19 cellular contexts compared by ENCODE assay signal in the genomic region with DNA sequence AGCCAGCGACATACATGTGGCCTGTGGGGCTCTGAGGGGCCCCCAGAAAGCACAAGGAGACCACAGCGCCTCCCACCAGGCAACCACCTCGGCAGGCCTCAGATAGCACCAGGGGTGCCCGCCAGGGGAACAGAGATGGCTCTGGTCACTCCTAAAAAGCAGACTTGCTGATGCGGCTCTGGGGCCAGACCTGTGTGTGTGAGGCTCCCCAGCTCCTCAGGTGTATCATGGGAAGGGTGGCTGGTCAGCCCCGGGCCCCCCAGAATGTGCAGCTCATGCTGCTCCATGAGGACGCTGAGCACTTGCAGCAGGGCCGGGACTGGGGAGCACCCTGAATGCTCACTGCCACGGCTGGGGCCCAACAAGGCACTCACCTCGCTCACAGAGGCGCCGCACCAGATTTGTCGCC.
DNase-seq lines count a peak whose midpoint lies in the region; ATAC-seq and TF ChIP-seq lines count a peak whose summit lies in the region.
"Had no signal": no experiment of that assay in that cellular context is flagged by ENCODE, and none has a peak within 500 bp of the region (broad histone marks: within the 10 kb centered on the region; RNA-seq: fewer than 3 reads in every experiment).

No MANE protein-coding gene starts in this region.

- H3K4me1 ChIP-seq in IMR-90 (ENCODE audit: control insufficient read depth, insufficient read depth, low read length) = peaks cover 27% of the 10 kb centered on the region
- H3K4me1 ChIP-seq: HAP-1 had no signal

- no peaks in the 10 kb centered on the region for H3K27me3 ChIP-seq in IMR-90 (ENCODE audit: control insufficient read depth, insufficient read depth, low read length)
- H3K27me3 ChIP-seq: ascending aorta, esophagus squamous epithelium had no signal

- H3K27ac ChIP-seq in IMR-90 (ENCODE audit: insufficient read depth, low read length) = no peak overlapping the region

- no peak overlapping the region for H3K4me3 Mint-ChIP-seq in dendritic cell treated with granulocyte-macrophage colony-stimulating factor and Interleukin-4, amounts not matched to agents 40 ng/mL and 50 ng/mL, for 4 days
- no peak overlapping the region for H3K4me3 Mint-ChIP-seq in progenitor cell of endocrine pancreas (ENCODE audit: low read depth)

- H3K27me3 Mint-ChIP-seq in dendritic cell treated with granulocyte-macrophage colony-stimulating factor and Interleukin-4, amounts not matched to agents 40 ng/mL and 50 ng/mL, for 4 days = no peaks in the 10 kb centered on the region
- no peaks in the 10 kb centered on the region for H3K27me3 Mint-ChIP-seq in progenitor cell of endocrine pancreas
- H3K27me3 Mint-ChIP-seq: stimulated activated naive B cell treated with anti-CD40 and anti-IgM and Interleukin-4, amounts not matched to agents 10 μg/mL and 1 μg/mL and 100 μg/mL, for 72 hours had no signal

- no peak overlapping the region for H2AFZ ChIP-seq in IMR-90 (replicated peaks; ENCODE audit: low read length, poor library complexity)

- TF ChIP-seq POLR2A in IMR-90 (IDR thresholded peaks at IDR 0.05; ENCODE audit: low read depth, low read length) = no peak

- CTCF ChIA-PET in IMR-90 (lab: Yijun Ruan, JAX) = no interaction called here

- no peak overlapping the region for H4K5ac ChIP-seq in IMR-90 (ENCODE audit: low read depth, low read length)

- no peaks in the 10 kb centered on the region for H3K9me3 ChIP-seq in IMR-90 (ENCODE audit: control insufficient read depth, insufficient read depth, low read length)
- H3K9me3 ChIP-seq: ascending aorta, esophagus squamous epithelium, HAP-1 had no signal

- H4K91ac ChIP-seq in IMR-90 (ENCODE audit: insufficient read depth, low read depth, low read length) = peak overlapping the region; percentile 100; the same call in 1 of the 2 replicates

- H3K9ac ChIP-seq in IMR-90 (ENCODE audit: low read depth, low read length) = no peak overlapping the region

- H3K18ac ChIP-seq in IMR-90 (ENCODE audit: low read depth, low read length) = no peak overlapping the region

- peak overlapping the region; percentile 4; the same call in 1 of the 2 replicates for H2BK20ac ChIP-seq in IMR-90 (ENCODE audit: low read depth, low read length)

- peak overlapping the region; percentile 93 for H2AK9ac ChIP-seq in IMR-90 (replicated peaks; ENCODE audit: low read depth, low read length, poor library complexity)

- peak overlapping the region; percentile 96 for H3K27ac Mint-ChIP-seq in dendritic cell treated with granulocyte-macrophage colony-stimulating factor and Interleukin-4, amounts not matched to agents 40 ng/mL and 50 ng/mL, for 4 days
- peak overlapping the region; percentile 25 for H3K27ac Mint-ChIP-seq in progenitor cell of endocrine pancreas
- H3K27ac Mint-ChIP-seq: stimulated activated naive B cell treated with anti-CD40 and anti-IgM and Interleukin-4, amounts not matched to agents 10 μg/mL and 1 μg/mL and 100 μg/mL, for 72 hours had no signal

- H4K20me1 ChIP-seq in IMR-90 (ENCODE audit: insufficient read depth, low read length) = no peaks in the 10 kb centered on the region

- H3K9me3 Mint-ChIP-seq in dendritic cell treated with granulocyte-macrophage colony-stimulating factor and Interleukin-4, amounts not matched to agents 40 ng/mL and 50 ng/mL, for 4 days = no peaks in the 10 kb centered on the region
- no peaks in the 10 kb centered on the region for H3K9me3 Mint-ChIP-seq in progenitor cell of endocrine pancreas (ENCODE audit: low read depth)
- H3K9me3 Mint-ChIP-seq: stimulated activated naive B cell treated with anti-CD40 and anti-IgM and Interleukin-4, amounts not matched to agents 10 μg/mL and 1 μg/mL and 100 μg/mL, for 72 hours had no signal

- H3K36me3 ChIP-seq in IMR-90 (ENCODE audit: control insufficient read depth, insufficient read depth, low read length) = peaks cover 9% of the 10 kb centered on the region

- TF ChIP-seq CTCF in IMR-90 (conservative IDR thresholded peaks at IDR 0.05; ENCODE audit: low read depth, low read length) (no peak), progenitor cell of endocrine pancreas (IDR thresholded peaks at IDR 0.05; ENCODE audit: unreplicated experiment) (no peak)

- peak overlapping the region; percentile 18 for H2AK5ac ChIP-seq in IMR-90 (ENCODE audit: low read depth, low read length)

- dilution Hi-C loops in IMR-90 (cut with HindIII; ENCODE audit: low sequenced_read_pairs, unreplicated experiment) = no loop called here

- in situ Hi-C loops in IMR-90 (cut with MboI; ENCODE audit: low sequenced_read_pairs) = loop anchor here (25.0 kb wide), 2 partner anchors 229 to 379 kb away; partner anchors contain the start of gene ZNF337

- intact Hi-C loops in IMR-90 (cut with micrococcal nuclease) = no loop called here
- intact Hi-C loops in dendritic cell treated with granulocyte-macrophage colony-stimulating factor and Interleukin-4, amounts not matched to agents 40 ng/mL and 50 ng/mL, for 4 days (cut with micrococcal nuclease) = no loop called here

- H3K23ac ChIP-seq in IMR-90 (ENCODE audit: low read depth, low read length) = no peak overlapping the region; the same call in 1 of the 2 replicates

- POLR2A ChIA-PET in IMR-90 (lab: Charles Lee; ENCODE audit: unreplicated experiment) = no interaction called here

- peak overlapping the region; percentile 97 for H2BK5ac ChIP-seq in IMR-90 (ENCODE audit: low read depth, low read length, poor library complexity, severe bottlenecking)

- 90% methylated on average over 11 of the region's 13 CpGs; no CpG with 5 or more reads in 1 of the 2 experiments for WGBS in IMR-90 (ENCODE audit: extremely low coverage in 2 of 2, insufficient read length in 1 of 2), 2 experiments

- H3K4me2 ChIP-seq in IMR-90 (ENCODE audit: low read depth, low read length) = no peak overlapping the region

- no TSS peak for BruUV-seq in IMR-90 (replicated peaks; lab: Mats Ljungman, UMichigan)

- H3K56ac ChIP-seq in IMR-90 (ENCODE audit: extremely low read depth, insufficient read depth, low read length) = no peak overlapping the region

- peak overlapping the region; percentile 99 for H2BK120ac ChIP-seq in IMR-90 (ENCODE audit: low read depth, low read length)

- no peak overlapping the region for H3K4me3 ChIP-seq in IMR-90 (ENCODE audit: insufficient read depth, low read depth, low read length)
- H3K4me3 ChIP-seq: ascending aorta, esophagus squamous epithelium, HAP-1 had no signal

- H3K9me1 ChIP-seq in IMR-90 (ENCODE audit: insufficient read depth, low read length) = peaks cover 20% of the 10 kb centered on the region

- H3K4ac ChIP-seq in IMR-90 (ENCODE audit: low read depth, low read length) = peak overlapping the region; percentile 100

- peaks cover 63% of the 10 kb centered on the region for H3K4me1 Mint-ChIP-seq in dendritic cell treated with granulocyte-macrophage colony-stimulating factor and Interleukin-4, amounts not matched to agents 40 ng/mL and 50 ng/mL, for 4 days (ENCODE audit: low read depth)
- peaks cover 8% of the 10 kb centered on the region for H3K4me1 Mint-ChIP-seq in progenitor cell of endocrine pancreas (ENCODE audit: low read depth)

- ATAC-seq in IMR-90 (ENCODE audit: low read depth) (no peak), GM18873 (IDR thresholded peaks at IDR 0.05; ENCODE audit: low FRiP score, unreplicated experiment) (no peak), HG03442 (IDR thresholded peaks at IDR 0.05; ENCODE audit: unreplicated experiment) (no peak)

- DNase-seq in CD1c-positive myeloid dendritic cell (ENCODE audit: extremely low spot score) (peak; percentile 49), IMR-90 (no peak), progenitor cell of endocrine pancreas (ENCODE audit: low spot score, unreplicated experiment) (no peak), NCI-H446 treated with DMSO at 0.1 percent for 48 hours (lab: John Stamatoyannopoulos, UW) (no peak)
- DNase-seq: activated CD4-positive, alpha-beta T cell treated with anti-CD3 and anti-CD28 coated beads, Interleukin-2, amount 50 U/mL, for 1 hour; activated naive CD4-positive, alpha-beta T cell; DMS153; effector memory CD4-positive, alpha-beta T cell; esophagus squamous epithelium; GDM1; NCI-H1694; NK-92 treated with Interleukin-12 subunit alpha and Interleukin-12 subunit beta, amount 100 ng/mL, for 24 hours; stimulated activated naive B cell treated with anti-CD40 and anti-IgM and Interleukin-4, amounts not matched to agents 10 μg/mL and 1 μg/mL and 100 μg/mL, for 72 hours; SW 1271 had no signal

- H3K36me3 Mint-ChIP-seq in dendritic cell treated with granulocyte-macrophage colony-stimulating factor and Interleukin-4, amounts not matched to agents 40 ng/mL and 50 ng/mL, for 4 days (ENCODE audit: low read depth) = peaks cover 63% of the 10 kb centered on the region
- H3K36me3 Mint-ChIP-seq in progenitor cell of endocrine pancreas (ENCODE audit: insufficient read depth) = peaks cover 3% of the 10 kb centered on the region

- H3K79me1 ChIP-seq in IMR-90 (ENCODE audit: low read depth in 1 of 2, low read length in 2 of 2) = peaks cover 6 to 33% of the 10 kb centered on the region in 2 experiments

- TF ChIP-seq RAD21 in IMR-90 (IDR thresholded peaks at IDR 0.05; ENCODE audit: low read length) = no peak

- H2BK15ac ChIP-seq in IMR-90 (ENCODE audit: low read depth, low read length) = no peak overlapping the region

- peak overlapping the region in 1 of 2 experiments; percentile 31; a peak in 1 of 4 replicates for H4K8ac ChIP-seq in IMR-90 (ENCODE audit: low read depth in 2 of 2, low read length in 2 of 2)

- H3K14ac ChIP-seq in IMR-90 (replicated peaks; ENCODE audit: low read depth, low read length) = peak overlapping the region; percentile 96; the same call in 1 of the 2 replicates

TF ChIP-seq in IMR-90, 13 proteins besides CTCF, POLR2A, EP300 and RAD21 (continues in another document):
- TF ChIP-seq ELK1 (IDR thresholded peaks at IDR 0.05; ENCODE audit: borderline replicate concordance, low read depth, low read length) (no peak), MXI1 (IDR thresholded peaks at IDR 0.05; ENCODE audit: borderline replicate concordance, low read depth, low read length) (no peak), FOS (IDR thresholded peaks at IDR 0.05; ENCODE audit: low read depth, low read length) (no peak), CHD1 (IDR thresholded peaks at IDR 0.05; ENCODE audit: low read depth, low read length) (no peak), RFX5 (IDR thresholded peaks at IDR 0.05; ENCODE audit: low read depth, low read length) (no peak), MAFK (IDR thresholded peaks at IDR 0.05; ENCODE audit: low read depth, low read length) (no peak), NFE2L2 (IDR thresholded peaks at IDR 0.05; ENCODE audit: low read depth, low read length) (no peak), RCOR1 (IDR thresholded peaks at IDR 0.05; ENCODE audit: insufficient replicate concordance, low read length) (no peak), CEBPB (IDR thresholded peaks at IDR 0.05; ENCODE audit: low read depth, low read length) (no peak)
